In the genomic region with DNA sequence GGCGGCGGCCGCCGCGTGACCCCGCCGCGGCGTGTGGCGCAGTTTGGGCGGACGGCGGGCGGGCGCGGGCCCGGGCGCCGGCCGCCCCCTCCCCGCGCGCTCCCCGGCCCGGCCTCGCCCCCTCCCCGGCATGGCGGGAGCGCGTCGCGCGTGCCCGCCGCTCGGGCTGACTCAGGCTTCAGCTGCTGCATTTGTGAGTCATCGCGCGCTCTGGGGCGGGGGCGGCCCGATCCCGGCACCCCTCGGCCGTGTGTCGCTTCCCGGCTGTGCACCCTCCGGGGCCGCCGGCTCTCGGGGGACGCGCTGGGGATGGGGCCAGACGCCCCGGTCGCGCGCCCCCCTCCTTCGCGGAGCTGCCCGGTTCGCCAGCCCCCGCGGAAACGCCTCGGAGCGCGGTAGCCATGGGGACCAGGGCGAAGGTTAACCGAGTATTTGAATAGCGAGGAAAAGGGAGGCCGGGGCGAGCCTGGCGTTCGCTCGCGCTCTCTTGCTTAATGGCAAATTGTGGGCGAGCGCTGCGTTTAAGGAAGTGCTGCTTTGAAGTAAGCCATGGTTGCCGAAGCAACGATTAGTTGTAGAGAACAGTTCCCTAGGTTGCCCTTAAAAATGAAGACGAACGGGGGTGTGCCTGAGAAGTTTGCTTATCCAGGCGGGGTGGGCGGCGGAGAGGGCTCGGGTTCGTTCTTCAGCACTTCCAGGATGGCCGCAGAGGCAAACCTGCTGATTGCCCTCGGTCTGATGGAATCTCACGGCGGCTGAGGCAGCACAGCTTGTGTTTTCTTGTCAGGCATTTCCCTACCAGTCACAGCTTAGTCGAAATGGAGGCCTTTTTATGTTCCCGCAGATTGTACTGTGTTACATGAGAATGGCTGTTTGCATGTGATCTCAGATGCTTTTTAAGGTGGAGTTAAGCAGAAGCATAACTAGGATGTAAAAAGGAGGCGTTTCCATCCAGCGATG, we compare ENCODE assay signal across 1 cellular context.
TF ChIP-seq lines count a peak whose summit lies in the region.

No MANE protein-coding gene starts in this region.

TF ChIP-seq in GM12878, 131 proteins besides CTCF, POLR2A, EP300 and RAD21 (continued from another document):
- TF ChIP-seq, protein P1, sequence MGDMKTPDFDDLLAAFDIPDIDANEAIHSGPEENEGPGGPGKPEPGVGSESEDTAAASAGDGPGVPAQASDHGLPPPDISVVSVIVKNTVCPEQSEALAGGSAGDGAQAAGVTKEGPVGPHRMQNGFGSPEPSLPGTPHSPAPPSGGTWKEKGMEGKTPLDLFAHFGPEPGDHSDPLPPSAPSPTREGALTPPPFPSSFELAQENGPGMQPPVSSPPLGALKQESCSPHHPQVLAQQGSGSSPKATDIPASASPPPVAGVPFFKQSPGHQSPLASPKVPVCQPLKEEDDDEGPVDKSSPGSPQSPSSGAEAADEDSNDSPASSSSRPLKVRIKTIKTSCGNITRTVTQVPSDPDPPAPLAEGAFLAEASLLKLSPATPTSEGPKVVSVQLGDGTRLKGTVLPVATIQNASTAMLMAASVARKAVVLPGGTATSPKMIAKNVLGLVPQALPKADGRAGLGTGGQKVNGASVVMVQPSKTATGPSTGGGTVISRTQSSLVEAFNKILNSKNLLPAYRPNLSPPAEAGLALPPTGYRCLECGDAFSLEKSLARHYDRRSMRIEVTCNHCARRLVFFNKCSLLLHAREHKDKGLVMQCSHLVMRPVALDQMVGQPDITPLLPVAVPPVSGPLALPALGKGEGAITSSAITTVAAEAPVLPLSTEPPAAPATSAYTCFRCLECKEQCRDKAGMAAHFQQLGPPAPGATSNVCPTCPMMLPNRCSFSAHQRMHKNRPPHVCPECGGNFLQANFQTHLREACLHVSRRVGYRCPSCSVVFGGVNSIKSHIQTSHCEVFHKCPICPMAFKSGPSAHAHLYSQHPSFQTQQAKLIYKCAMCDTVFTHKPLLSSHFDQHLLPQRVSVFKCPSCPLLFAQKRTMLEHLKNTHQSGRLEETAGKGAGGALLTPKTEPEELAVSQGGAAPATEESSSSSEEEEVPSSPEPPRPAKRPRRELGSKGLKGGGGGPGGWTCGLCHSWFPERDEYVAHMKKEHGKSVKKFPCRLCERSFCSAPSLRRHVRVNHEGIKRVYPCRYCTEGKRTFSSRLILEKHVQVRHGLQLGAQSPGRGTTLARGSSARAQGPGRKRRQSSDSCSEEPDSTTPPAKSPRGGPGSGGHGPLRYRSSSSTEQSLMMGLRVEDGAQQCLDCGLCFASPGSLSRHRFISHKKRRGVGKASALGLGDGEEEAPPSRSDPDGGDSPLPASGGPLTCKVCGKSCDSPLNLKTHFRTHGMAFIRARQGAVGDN (IDR thresholded peaks at IDR 0.05): 0 out of 2 replicates have a peak, but pooled peaks have one; percentile 22
- TF ChIP-seq SMARCA5 (IDR thresholded peaks at IDR 0.05): peak; percentile 16; the same call in 1 of the 2 replicates
- TF ChIP-seq ATF2 (IDR thresholded peaks at IDR 0.05; ENCODE audit: low read length): no peak
- TF ChIP-seq HSF1 (IDR thresholded peaks at IDR 0.05; ENCODE audit: low read depth, low read length): no peak
- TF ChIP-seq SP1 (IDR thresholded peaks at IDR 0.05; ENCODE audit: low read depth, low read length): no peak
- no peak for TF ChIP-seq BRCA1 (IDR thresholded peaks at IDR 0.05; ENCODE audit: low read depth, low read length)
